Comparison of ENCODE assay signal across 10 cellular contexts in genomic region chr20:58131111-58131510, GRCh38.
A peak's percentile ranks its signal among the peaks of the same experiment; 100 is the strongest.
DNase-seq lines count a peak whose midpoint lies in the region.
"Had no signal": no experiment of that assay in that cellular context is flagged by ENCODE, and none has a peak within 500 bp of the region (broad histone marks: within the 10 kb centered on the region; RNA-seq: fewer than 3 reads in every experiment).

No MANE protein-coding gene starts in this region.

- DNase-seq in COLO829 (ENCODE audit: low spot score) (peak; percentile 86), NCI-H146 treated with DMSO at 0.1 percent for 48 hours (lab: John Stamatoyannopoulos, UW; ENCODE audit: unreplicated experiment) (peak; percentile 71), epidermal melanocyte (ENCODE audit: insufficient read length, low spot score) (peak; percentile 60), non-pigmented ciliary epithelial cell (ENCODE audit: low read depth) (peak; percentile 55), activated gamma-delta T cell (lab: John Stamatoyannopoulos, UW) (no peak), OCI-M1 (lab: John Stamatoyannopoulos, UW) (no peak)
- DNase-seq in stimulated activated CD4-positive, alpha-beta T cell treated with anti-CD3 and anti-CD28 coated beads, Interleukin-2, amount 100 ng/mL, for 48 hours, result no peak
- DNase-seq in activated CD4-positive, CD25-positive, alpha-beta regulatory T cell treated with anti-CD3 and anti-CD28 coated beads, Interleukin-2, amount 50 U/mL, for 72 hours, result no peak
- DNase-seq: KG1, Peyer's patch had no signal

Comparison
In these comparisons a context has a peak if more than half of its experiments do, and no peak if none do; other contexts are left out.
1. DNase-seq: peak in COLO829 (single experiment), NCI-H146 treated with DMSO at 0.1 percent for 48 hours (single experiment), epidermal melanocyte (single experiment) and non-pigmented ciliary epithelial cell (single experiment); none in activated gamma-delta T cell (single experiment), stimulated activated CD4-positive, alpha-beta T cell treated with anti-CD3 and anti-CD28 coated beads, Interleukin-2, amount 100 ng/mL, for 48 hours (0 of 2), activated CD4-positive, CD25-positive, alpha-beta regulatory T cell treated with anti-CD3 and anti-CD28 coated beads, Interleukin-2, amount 50 U/mL, for 72 hours (single experiment) and OCI-M1 (single experiment).